Comparison of ENCODE assay signal across 19 cellular contexts in the genomic region with DNA sequence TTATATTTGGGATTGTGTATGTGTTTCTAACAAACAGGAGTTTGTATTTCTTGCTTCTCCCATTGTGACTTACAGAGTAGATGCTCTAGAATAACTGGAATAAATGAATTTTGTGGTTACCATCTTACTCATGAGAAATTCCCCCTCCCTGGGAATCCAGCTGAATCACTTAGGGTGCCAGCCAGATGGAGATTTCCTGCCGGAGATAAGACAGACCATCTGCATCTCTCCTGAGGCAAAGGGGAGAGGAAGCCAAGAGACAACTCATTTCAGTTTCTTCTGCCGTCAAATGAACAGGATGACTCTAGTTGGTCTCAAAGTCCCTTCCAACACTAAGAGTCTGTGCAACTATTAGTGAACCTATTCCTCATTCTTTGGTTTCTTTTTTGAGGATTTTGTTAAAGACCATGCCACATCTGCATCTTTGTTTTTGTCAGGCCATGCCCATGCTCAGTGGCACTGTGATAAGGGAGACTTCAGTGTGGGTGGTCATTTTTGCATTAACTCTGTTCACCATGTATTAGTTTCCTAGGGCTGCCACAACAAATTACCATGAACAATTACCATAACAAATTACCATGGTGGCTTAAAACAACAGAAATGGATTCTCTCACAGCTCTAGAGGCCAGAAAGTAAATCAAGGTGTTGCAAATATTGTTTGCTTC.
A peak's percentile ranks its signal among the peaks of the same experiment; 100 is the strongest.
DNase-seq lines count a peak whose midpoint lies in the region; ATAC-seq, FAIRE-seq and TF ChIP-seq lines count a peak whose summit lies in the region.
"Had no signal": no experiment of that assay in that cellular context is flagged by ENCODE, and none has a peak within 500 bp of the region (broad histone marks: within the 10 kb centered on the region; RNA-seq: fewer than 3 reads in every experiment).

No MANE protein-coding gene starts in this region.

- no peak for TF ChIP-seq POLR2A in right lobe of liver (IDR thresholded peaks at IDR 0.05)

- H3K27me3 ChIP-seq in right lobe of liver, result no peaks in the 10 kb centered on the region
- H3K27me3 ChIP-seq: heart right ventricle had no signal

- FAIRE-seq in RCC 7860 (lab: Jason Lieb, UNC), result no peak
- FAIRE-seq: endometrium, GM12891 had no signal

- no peaks in the 10 kb centered on the region for H3K9me3 ChIP-seq in right lobe of liver

- WGBS in right lobe of liver (ENCODE audit: insufficient coverage, low coverage, low lambda C conversion rate, missing lambda C conversion rate), result 68% methylated on average over 2 of the region's 2 CpGs

- no peak overlapping the region for H3K4me3 ChIP-seq in choroid plexus epithelial cell (ENCODE audit: low read depth, low read length)
- H3K4me3 ChIP-seq in right lobe of liver, result no peak overlapping the region
- H3K4me3 ChIP-seq: heart right ventricle had no signal

- no peak for TF ChIP-seq CTCF in choroid plexus epithelial cell (conservative IDR thresholded peaks at IDR 0.05; ENCODE audit: low read depth, low read length)
- TF ChIP-seq CTCF in right lobe of liver (IDR thresholded peaks at IDR 0.05), result no peak

- intact Hi-C loops in right lobe of liver (cut with DNase I), result no loop called here

- no peaks in the 10 kb centered on the region for H3K36me3 ChIP-seq in right lobe of liver
- H3K36me3 ChIP-seq: heart right ventricle had no signal

- DNase-seq in GM04504 (ENCODE audit: low read depth) (peak; percentile 19), RCC 7860 (ENCODE audit: low spot score) (peak; percentile 25), choroid plexus epithelial cell (ENCODE audit: low read depth) (peak; percentile 64), pons (ENCODE audit: low spot score) (peak; percentile 6), right lobe of liver (no peak), NCI-H1694 (lab: John Stamatoyannopoulos, UW) (no peak), amniotic stem cell (lab: John Stamatoyannopoulos, UW) (no peak)
- DNase-seq: activated naive CD4-positive, alpha-beta T cell treated with anti-CD3 and anti-CD28 coated beads, Interleukin-2, amount 50 U/mL, for 16 hours; cerebellar nuclear complex; heart right ventricle; left colon; NCI-H1436 treated with DMSO at 0.1 percent for 48 hours; NCI-H69; posterior cingulate gyrus had no signal

- ATAC-seq in right lobe of liver (no peak), HG03095 (IDR thresholded peaks at IDR 0.05; ENCODE audit: unreplicated experiment) (no peak)
- ATAC-seq: activated CD4-positive, CD25-positive, alpha-beta regulatory T cell treated with anti-CD3 and anti-CD28 coated beads, Interleukin-2, amount 50 U/mL, for 24 hours; heart right ventricle; left colon; Panc1 had no signal

- no peaks in the 10 kb centered on the region for H3K4me1 ChIP-seq in right lobe of liver
- H3K4me1 ChIP-seq: heart right ventricle had no signal

- H3K27ac ChIP-seq in right lobe of liver, result no peak overlapping the region
- H3K27ac ChIP-seq: heart right ventricle had no signal

Comparison
In these comparisons a context has a peak if more than half of its experiments do, and no peak if none do; other contexts are left out.
1. DNase-seq: peak in GM04504 (single experiment), RCC 7860 (single experiment), choroid plexus epithelial cell (single experiment) and pons (single experiment); none in right lobe of liver (0 of 3), NCI-H1694 (single experiment) and amniotic stem cell (single experiment).